In genomic region chr20:64100946-64101688, GRCh38 we compare ENCODE assay signal across 14 cellular contexts. TPM values are rescaled to one million over a fixed set of nuclear protein-coding genes. Genes with fewer than 3 reads are reported as not detected.
DNase-seq lines count a peak whose midpoint lies in the region; ATAC-seq, FAIRE-seq and TF ChIP-seq lines count a peak whose summit lies in the region.
"Had no signal": no experiment of that assay in that cellular context is flagged by ENCODE, and none has a peak within 500 bp of the region (broad histone marks: within the 10 kb centered on the region; RNA-seq: fewer than 3 reads in every experiment).

No MANE protein-coding gene starts in this region.

- no peak for ATAC-seq in CD8-positive, alpha-beta T cell
- ATAC-seq in activated B cell treated with CpG ODN at 0.5 μM for 24 hours (ENCODE audit: low read depth): no peak
- no peak for ATAC-seq in natural killer cell treated with Interleukin-12 subunit alpha and Interleukin-12 subunit beta and Interleukin-15 and Interleukin-18, amount 100 ng/mL, for 72 hours

- no peak for TF ChIP-seq POLR2A in GM12892 (IDR thresholded peaks at IDR 0.05; ENCODE audit: low read depth, low read length)

- no peak for TF ChIP-seq CTCF in CD8-positive, alpha-beta T cell (IDR thresholded peaks at IDR 0.05)
- no peak for TF ChIP-seq CTCF in activated B cell treated with CpG ODN at 0.5 μM for 24 hours (IDR thresholded peaks at IDR 0.05)

- H3K36me3 Mint-ChIP-seq in CD8-positive, alpha-beta T cell: peaks cover 9% of the 10 kb centered on the region
- peaks cover 17% of the 10 kb centered on the region for H3K36me3 Mint-ChIP-seq in activated B cell treated with CpG ODN at 0.5 μM for 24 hours (ENCODE audit: low read depth)
- H3K36me3 Mint-ChIP-seq in natural killer cell treated with Interleukin-12 subunit alpha and Interleukin-12 subunit beta and Interleukin-15 and Interleukin-18, amount 100 ng/mL, for 72 hours: no peaks in the 10 kb centered on the region
- H3K36me3 Mint-ChIP-seq: activated CD8-positive, alpha-beta memory T cell treated with anti-CD3 and anti-CD28 coated beads, Interleukin-2, amount 10 ng/mL, durations not matched to agents 7 days and 5 days had no signal

- H4K20me1 ChIP-seq in BLaER1: peaks cover 29% of the 10 kb centered on the region; the same call in 1 of the 2 replicates

- no peak for FAIRE-seq in GM12892 (lab: Jason Lieb, UNC)
- FAIRE-seq: islet of Langerhans, pancreas had no signal

- peak overlapping the region; percentile 88 for H3K4me2 ChIP-seq in BLaER1

- peaks cover 14% of the 10 kb centered on the region for H3K27me3 Mint-ChIP-seq in CD8-positive, alpha-beta T cell (ENCODE audit: low read depth)
- H3K27me3 Mint-ChIP-seq in activated B cell treated with CpG ODN at 0.5 μM for 24 hours: peaks cover 5% of the 10 kb centered on the region
- H3K27me3 Mint-ChIP-seq in natural killer cell treated with Interleukin-12 subunit alpha and Interleukin-12 subunit beta and Interleukin-15 and Interleukin-18, amount 100 ng/mL, for 72 hours: peaks cover 0 to 16% of the 10 kb centered on the region in 2 donors

- CTCF ChIA-PET in CD8-positive, alpha-beta T cell (lab: Charles Lee): interaction anchor here (0.6 to 2.1 kb wide), 7 partner anchors 9 to 63 kb away, joined by 3 to 7 read pairs (median 3); no protein-coding TSS in a partner anchor
- CTCF ChIA-PET in activated B cell treated with CpG ODN at 0.5 μM for 24 hours (lab: Charles Lee): interaction anchor here (0.6 to 2.4 kb wide), 7 partner anchors 10 to 23 kb away, joined by 3 to 18 read pairs (median 7); partner anchors contain the start of gene LKAAEAR1

- H3K27ac Mint-ChIP-seq in CD8-positive, alpha-beta T cell: no peak overlapping the region
- peak overlapping the region; percentile 83 for H3K27ac Mint-ChIP-seq in activated B cell treated with CpG ODN at 0.5 μM for 24 hours
- H3K27ac Mint-ChIP-seq in natural killer cell treated with Interleukin-12 subunit alpha and Interleukin-12 subunit beta and Interleukin-15 and Interleukin-18, amount 100 ng/mL, for 72 hours: no peak overlapping the region
- H3K27ac Mint-ChIP-seq: activated CD8-positive, alpha-beta memory T cell treated with anti-CD3 and anti-CD28 coated beads, Interleukin-2, amount 10 ng/mL, durations not matched to agents 7 days and 5 days; CD14-positive monocyte had no signal

- H3K36me3 ChIP-seq in BLaER1: peaks cover 27% of the 10 kb centered on the region; the same call in 1 of the 2 replicates
- H3K36me3 ChIP-seq in CD8-positive, alpha-beta T cell (ENCODE audit: insufficient read depth, low read length): no peaks in the 10 kb centered on the region
- H3K36me3 ChIP-seq: pancreas had no signal

- POLR2A ChIA-PET in CD8-positive, alpha-beta T cell (lab: Charles Lee): no interaction called here
- POLR2A ChIA-PET in activated B cell treated with CpG ODN at 0.5 μM for 24 hours (lab: Charles Lee): interaction anchor here (1.0 to 3.0 kb wide), 6 partner anchors 17 to 460 kb away, joined by 4 to 27 read pairs (median 12); partner anchors contain the start of genes LKAAEAR1, OPRL1 and RGS19

- H3K4me3 Mint-ChIP-seq in CD8-positive, alpha-beta T cell: peak overlapping the region; percentile 26
- H3K4me3 Mint-ChIP-seq in activated B cell treated with CpG ODN at 0.5 μM for 24 hours: peak overlapping the region; percentile 65
- peak overlapping the region; percentile 60 for H3K4me3 Mint-ChIP-seq in natural killer cell treated with Interleukin-12 subunit alpha and Interleukin-12 subunit beta and Interleukin-15 and Interleukin-18, amount 100 ng/mL, for 72 hours
- H3K4me3 Mint-ChIP-seq: activated CD8-positive, alpha-beta memory T cell treated with anti-CD3 and anti-CD28 coated beads, Interleukin-2, amount 10 ng/mL, durations not matched to agents 7 days and 5 days had no signal

- H3K4me1 ChIP-seq in BLaER1: peaks cover 40% of the 10 kb centered on the region
- peaks cover 16% of the 10 kb centered on the region for H3K4me1 ChIP-seq in CD8-positive, alpha-beta T cell (ENCODE audit: insufficient read depth, low read length)

- no peak overlapping the region for H3K9ac ChIP-seq in BLaER1

- no peak for DNase-seq in CD8-positive, alpha-beta T cell
- DNase-seq in activated B cell treated with CpG ODN at 0.5 μM for 24 hours (no peak), GM12892 (ENCODE audit: insufficient read length) (no peak), NCI-H1436 (lab: John Stamatoyannopoulos, UW) (no peak)
- DNase-seq in natural killer cell treated with Interleukin-12 subunit alpha and Interleukin-12 subunit beta and Interleukin-15 and Interleukin-18, amount 100 ng/mL, for 72 hours (ENCODE audit: low spot score): no peak
- no peak for DNase-seq in stimulated activated naive CD4-positive, alpha-beta T cell treated with Interleukin-2 at 50 U/mL for 16 hours (lab: John Stamatoyannopoulos, UW)
- DNase-seq: IMR-90 had no signal

- H3K27ac ChIP-seq in BLaER1: no peak overlapping the region
- no peak overlapping the region for H3K27ac ChIP-seq in CD8-positive, alpha-beta T cell (ENCODE audit: low read depth, low read length)
- H3K27ac ChIP-seq: pancreas, SK-N-MC had no signal

- H3K4me1 Mint-ChIP-seq in CD8-positive, alpha-beta T cell (ENCODE audit: low read depth): peaks cover 21% of the 10 kb centered on the region
- peaks cover 33% of the 10 kb centered on the region for H3K4me1 Mint-ChIP-seq in activated B cell treated with CpG ODN at 0.5 μM for 24 hours
- peaks cover 0 to 12% of the 10 kb centered on the region in 2 donors for H3K4me1 Mint-ChIP-seq in natural killer cell treated with Interleukin-12 subunit alpha and Interleukin-12 subunit beta and Interleukin-15 and Interleukin-18, amount 100 ng/mL, for 72 hours (ENCODE audit: low read depth in 2 of 2)

- intact Hi-C loops in CD8-positive, alpha-beta T cell (cut with DNase I, micrococcal nuclease): loop anchor here (2.0 to 5.0 kb wide), 2 partner anchors 18 to 829 kb away; partner anchors contain the start of gene ARFGAP1 (in 1 of the 2)
- intact Hi-C loops in activated B cell treated with CpG ODN at 0.5 μM for 24 hours (cut with micrococcal nuclease): loop anchor here (1.0 to 10.0 kb wide), 5 partner anchors 17 to 236 kb away; partner anchors contain the start of genes ABHD16B, C20orf204, LKAAEAR1 and RGS19

- H3K27me3 ChIP-seq in BLaER1: peaks cover 38% of the 10 kb centered on the region
- peaks cover 8% of the 10 kb centered on the region for H3K27me3 ChIP-seq in CD8-positive, alpha-beta T cell (ENCODE audit: insufficient read depth, low read length)
- H3K27me3 ChIP-seq: pancreas had no signal

- H3K4me3 ChIP-seq in BLaER1: no peak overlapping the region
- no peak overlapping the region for H3K4me3 ChIP-seq in CD8-positive, alpha-beta T cell (ENCODE audit: low read depth, low read length)

- H3K9me3 Mint-ChIP-seq in CD8-positive, alpha-beta T cell: peaks cover 2% of the 10 kb centered on the region
- peaks cover 3% of the 10 kb centered on the region for H3K9me3 Mint-ChIP-seq in activated B cell treated with CpG ODN at 0.5 μM for 24 hours
- peaks cover 4% of the 10 kb centered on the region for H3K9me3 Mint-ChIP-seq in natural killer cell treated with Interleukin-12 subunit alpha and Interleukin-12 subunit beta and Interleukin-15 and Interleukin-18, amount 100 ng/mL, for 72 hours

- no peaks in the 10 kb centered on the region for H3K9me3 ChIP-seq in BLaER1
- H3K9me3 ChIP-seq in CD8-positive, alpha-beta T cell (ENCODE audit: low read length): no peaks in the 10 kb centered on the region
- H3K9me3 ChIP-seq: pancreas had no signal

RNA-seq across cellular contexts. Expression of gene NPBWR2, which starts 6.2 kb away (rescaled TPM):
- total RNA-seq in CD8-positive, alpha-beta T cell: not detected
- total RNA-seq in activated B cell treated with CpG ODN at 0.5 μM for 24 hours: not detected in 2 replicates
- total RNA-seq in natural killer cell treated with Interleukin-12 subunit alpha and Interleukin-12 subunit beta and Interleukin-15 and Interleukin-18, amount 100 ng/mL, for 72 hours: not detected
- not detected for polyA plus RNA-seq in GM12892 (2012; ENCODE audit: missing spikeins)
- total RNA-seq: activated CD8-positive, alpha-beta memory T cell treated with anti-CD3 and anti-CD28 coated beads, Interleukin-2, amount 10 ng/mL, durations not matched to agents 7 days and 5 days; epithelial cell of proximal tubule; IMR-90; pancreas had no signal
- polyA plus RNA-seq: CD14-positive monocyte, IMR-90, pancreas had no signal

RNA-seq across cellular contexts. Expression of gene LKAAEAR1, which starts 16.9 kb away (rescaled TPM):
- total RNA-seq in CD8-positive, alpha-beta T cell: under 1 TPM in 1 of 2 experiments, not detected in 1; 0.42 TPM
- 0.31 TPM in 1 of 2 replicates, not detected in the other for total RNA-seq in activated B cell treated with CpG ODN at 0.5 μM for 24 hours
- not detected for total RNA-seq in natural killer cell treated with Interleukin-12 subunit alpha and Interleukin-12 subunit beta and Interleukin-15 and Interleukin-18, amount 100 ng/mL, for 72 hours
- not detected for polyA plus RNA-seq in GM12892 (2012; ENCODE audit: missing spikeins)
- total RNA-seq: activated CD8-positive, alpha-beta memory T cell treated with anti-CD3 and anti-CD28 coated beads, Interleukin-2, amount 10 ng/mL, durations not matched to agents 7 days and 5 days; epithelial cell of proximal tubule; IMR-90 had no signal
- polyA plus RNA-seq: pancreas had no signal

RNA-seq across cellular contexts. Expression of gene OPRL1, which starts 21.2 kb away (rescaled TPM):
- under 1 TPM; 0.35 to 0.69 TPM for total RNA-seq in CD8-positive, alpha-beta T cell
- 1.3 and 1.4 TPM in 2 replicates for total RNA-seq in activated B cell treated with CpG ODN at 0.5 μM for 24 hours
- total RNA-seq in natural killer cell treated with Interleukin-12 subunit alpha and Interleukin-12 subunit beta and Interleukin-15 and Interleukin-18, amount 100 ng/mL, for 72 hours: under 1 TPM; 0.12 to 0.20 TPM
- polyA plus RNA-seq in GM12892 (2012; ENCODE audit: missing spikeins): 0.23 TPM

RNA-seq across cellular contexts. Expression of gene RGS19, which starts 21.8 kb away (rescaled TPM):
- 1 to 10 TPM; 6.9 to 8.1 TPM for total RNA-seq in CD8-positive, alpha-beta T cell
- 45.0 and 53.4 TPM in 2 replicates for total RNA-seq in activated B cell treated with CpG ODN at 0.5 μM for 24 hours
- 10 to 100 TPM; 27.1 to 33.4 TPM for total RNA-seq in natural killer cell treated with Interleukin-12 subunit alpha and Interleukin-12 subunit beta and Interleukin-15 and Interleukin-18, amount 100 ng/mL, for 72 hours
- polyA plus RNA-seq in GM12892 (2012; ENCODE audit: missing spikeins): 14.0 TPM

RNA-seq across cellular contexts. Expression of gene TCEA2, which starts 38.1 kb away (rescaled TPM):
- total RNA-seq in CD8-positive, alpha-beta T cell: 10 to 100 TPM; 18.2 to 18.4 TPM
- total RNA-seq in activated B cell treated with CpG ODN at 0.5 μM for 24 hours: 20.3 and 20.7 TPM in 2 replicates
- total RNA-seq in natural killer cell treated with Interleukin-12 subunit alpha and Interleukin-12 subunit beta and Interleukin-15 and Interleukin-18, amount 100 ng/mL, for 72 hours: 10 to 100 TPM; 23.2 to 24.1 TPM
- polyA plus RNA-seq in GM12892 (2012; ENCODE audit: missing spikeins): 10.4 TPM
